In genomic region chr16:86498155-86498651, GRCh38 we compare ENCODE assay signal across 16 cellular contexts. TPM values are rescaled to one million over a fixed set of nuclear protein-coding genes. Genes with fewer than 3 reads are reported as not detected.
DNase-seq lines count a peak whose midpoint lies in the region; ATAC-seq, FAIRE-seq and TF ChIP-seq lines count a peak whose summit lies in the region.
"Had no signal": no experiment of that assay in that cellular context is flagged by ENCODE, and none has a peak within 500 bp of the region (broad histone marks: within the 10 kb centered on the region; RNA-seq: fewer than 3 reads in every experiment).

No MANE protein-coding gene starts in this region.

- no peak for ATAC-seq in activated CD4-positive, alpha-beta T cell treated with anti-CD3 and anti-CD28 coated beads for 36 hours
- no peak for ATAC-seq in left lung
- ATAC-seq in HepG2: no peak
- no peak for ATAC-seq in HG02798 (IDR thresholded peaks at IDR 0.05; ENCODE audit: poor library complexity, unreplicated experiment)
- ATAC-seq: natural killer cell treated with Interleukin-12 subunit alpha and Interleukin-12 subunit beta and Interleukin-15 and Interleukin-18, amount 100 ng/mL, for 72 hours had no signal

- in situ Hi-C loops in HepG2 (cut with HindIII; ENCODE audit: extremely low pct_ligation_motif_present, low pct_unique_long_range_greater_than_20kb): no loop called here

- TF ChIP-seq POLR2A in HepG2 (IDR thresholded peaks at IDR 0.05; ENCODE audit: insufficient read depth in 1 of 2, low read depth in 2 of 2, low read length in 2 of 2): no peak

- H3K9me3 ChIP-seq in astrocyte (ENCODE audit: insufficient read depth, low read depth, low read length) (peaks cover 4% of the 10 kb centered on the region), left lung (no peaks in the 10 kb centered on the region), stomach smooth muscle (ENCODE audit: control insufficient read depth in 2 of 2, low read length in 2 of 2) (no peaks in the 10 kb centered on the region), HepG2 (ENCODE audit: low read length) (no peaks in the 10 kb centered on the region)

- no peak overlapping the region for H3K4me2 ChIP-seq in astrocyte (ENCODE audit: low read length)
- no peak overlapping the region for H3K4me2 ChIP-seq in HepG2 (ENCODE audit: low read depth, low read length)

- no peak overlapping the region for H3K27ac Mint-ChIP-seq in activated CD4-positive, alpha-beta T cell treated with anti-CD3 and anti-CD28 coated beads for 36 hours
- H3K27ac Mint-ChIP-seq in astrocyte (ENCODE audit: unreplicated experiment): peak overlapping the region; percentile 47
- H3K27ac Mint-ChIP-seq: activated CD4-positive, alpha-beta memory T cell treated with anti-CD3 and anti-CD28 coated beads, Interleukin-2, amount 10 ng/mL, durations not matched to agents 7 days and 5 days; activated naive CD4-positive, alpha-beta T cell treated with anti-CD3 and anti-CD28 coated beads, Interleukin-2, amount 50 U/mL, for 24 hours; natural killer cell treated with Interleukin-12 subunit alpha and Interleukin-12 subunit beta and Interleukin-15 and Interleukin-18, amount 100 ng/mL, for 72 hours had no signal

- TF ChIP-seq RAD21 in HepG2 (CRISPR knock-in tag; IDR thresholded peaks at IDR 0.05): no peak

- H3K27me3 Mint-ChIP-seq in activated CD4-positive, alpha-beta T cell treated with anti-CD3 and anti-CD28 coated beads for 36 hours: peaks cover 73% of the 10 kb centered on the region
- peaks cover 81% of the 10 kb centered on the region for H3K27me3 Mint-ChIP-seq in astrocyte (ENCODE audit: low read depth, unreplicated experiment)

- TF ChIP-seq CTCF in astrocyte (IDR thresholded peaks at IDR 0.05; ENCODE audit: insufficient read depth, low read depth, low read length) (no peak), left lung (IDR thresholded peaks at IDR 0.05) (no peak), HepG2 (CRISPR knock-in tag; IDR thresholded peaks at IDR 0.05) (no peak)

- FAIRE-seq in astrocyte (lab: Jason Lieb, UNC): no peak
- no peak for FAIRE-seq in HepG2 (lab: Jason Lieb, UNC)

- DNase-seq in activated CD4-positive, alpha-beta T cell treated with anti-CD3 and anti-CD28 coated beads for 36 hours: no peak
- DNase-seq in activated CD4-positive, alpha-beta T cell treated with anti-CD3 and anti-CD28 coated beads for 48 hours: no peak
- DNase-seq in astrocyte (ENCODE audit: low read depth) (no peak), left lung (no peak), HuH-7.5 (ENCODE audit: low spot score) (no peak), HepG2 (ENCODE audit: low spot score) (no peak)
- DNase-seq: activated CD4-positive, alpha-beta memory T cell treated with anti-CD3 and anti-CD28 coated beads, Interleukin-2, amount 10 ng/mL, durations not matched to agents 7 days and 5 days; DMS53; GM23248; NCI-H2107 had no signal

- 34% methylated on average over 15 of the region's 27 CpGs for WGBS in HepG2 (ENCODE audit: low lambda C conversion rate)

- no TSS peak for BruUV-seq in HepG2 (replicated peaks; lab: Mats Ljungman, UMichigan)

- H2AFZ ChIP-seq in astrocyte (ENCODE audit: low read depth, low read length) (no peak overlapping the region), HepG2 (ENCODE audit: low read length) (no peak overlapping the region)
- H2AFZ ChIP-seq: GM23248 had no signal

- TF ChIP-seq EP300 in HepG2 (IDR thresholded peaks at IDR 0.05; ENCODE audit: low read depth in 2 of 2, low read length in 2 of 2): no peak
- no peak for TF ChIP-seq EP300 in HepG2 (CRISPR knock-in tag; IDR thresholded peaks at IDR 0.05; ENCODE audit: borderline replicate concordance)

- intact Hi-C loops in activated CD4-positive, alpha-beta T cell treated with anti-CD3 and anti-CD28 coated beads for 36 hours (cut with DNase I, micrococcal nuclease): loop anchor here in 1 of 2 experiments (2.0 to 5.0 kb wide), 2 partner anchors 17 to 211 kb away; no protein-coding TSS in a partner anchor
- intact Hi-C loops in left lung (cut with DNase I): no loop called here
- intact Hi-C loops in HepG2 (cut with micrococcal nuclease; ENCODE audit: unreplicated experiment): no loop called here

- no peak overlapping the region for H3K4me3 ChIP-seq in astrocyte (ENCODE audit: insufficient read depth, low read depth, low read length)
- peak overlapping the region; percentile 4 to 33 for H3K4me3 ChIP-seq in left lung
- H3K4me3 ChIP-seq in stomach smooth muscle (ENCODE audit: low read length in 2 of 2): peak overlapping the region; percentile 86 to 96
- H3K4me3 ChIP-seq in HepG2 (replicated peaks in 1 of 3; ENCODE audit: insufficient read depth in 1 of 3, low read depth in 2 of 3, low read length in 3 of 3): no peak overlapping the region
- H3K4me3 ChIP-seq: GM23248 had no signal

- H3K4me3 Mint-ChIP-seq in activated CD4-positive, alpha-beta T cell treated with anti-CD3 and anti-CD28 coated beads for 36 hours: peak overlapping the region; percentile 19
- H3K4me3 Mint-ChIP-seq in astrocyte (ENCODE audit: unreplicated experiment): no peak overlapping the region
- H3K4me3 Mint-ChIP-seq: activated CD4-positive, alpha-beta memory T cell treated with anti-CD3 and anti-CD28 coated beads, Interleukin-2, amount 10 ng/mL, durations not matched to agents 7 days and 5 days; activated naive CD4-positive, alpha-beta T cell treated with anti-CD3 and anti-CD28 coated beads, Interleukin-2, amount 50 U/mL, for 24 hours; natural killer cell treated with Interleukin-12 subunit alpha and Interleukin-12 subunit beta and Interleukin-15 and Interleukin-18, amount 100 ng/mL, for 72 hours had no signal

- H3K9me3 Mint-ChIP-seq in activated CD4-positive, alpha-beta T cell treated with anti-CD3 and anti-CD28 coated beads for 36 hours (ENCODE audit: low read depth): no peaks in the 10 kb centered on the region
- peaks cover 23% of the 10 kb centered on the region for H3K9me3 Mint-ChIP-seq in astrocyte (ENCODE audit: unreplicated experiment)
- H3K9me3 Mint-ChIP-seq: activated CD4-positive, alpha-beta memory T cell treated with anti-CD3 and anti-CD28 coated beads, Interleukin-2, amount 10 ng/mL, durations not matched to agents 7 days and 5 days; activated naive CD4-positive, alpha-beta T cell treated with anti-CD3 and anti-CD28 coated beads, Interleukin-2, amount 50 U/mL, for 24 hours; natural killer cell treated with Interleukin-12 subunit alpha and Interleukin-12 subunit beta and Interleukin-15 and Interleukin-18, amount 100 ng/mL, for 72 hours had no signal

- H3K4me1 Mint-ChIP-seq in activated CD4-positive, alpha-beta T cell treated with anti-CD3 and anti-CD28 coated beads for 36 hours: peaks cover 5% of the 10 kb centered on the region
- peaks cover 4% of the 10 kb centered on the region for H3K4me1 Mint-ChIP-seq in astrocyte (ENCODE audit: low read depth, unreplicated experiment)
- H3K4me1 Mint-ChIP-seq: activated CD4-positive, alpha-beta memory T cell treated with anti-CD3 and anti-CD28 coated beads, Interleukin-2, amount 10 ng/mL, durations not matched to agents 7 days and 5 days; activated naive CD4-positive, alpha-beta T cell treated with anti-CD3 and anti-CD28 coated beads, Interleukin-2, amount 50 U/mL, for 24 hours had no signal

- CTCF ChIA-PET in activated CD4-positive, alpha-beta T cell treated with anti-CD3 and anti-CD28 coated beads for 36 hours (lab: Charles Lee): no interaction called here
- CTCF ChIA-PET in HepG2 (lab: Yijun Ruan, JAX; ENCODE audit: low intra/inter-chr PET ratio, low total read pairs): no interaction called here

- H4K20me1 ChIP-seq in astrocyte (ENCODE audit: insufficient read depth, low read length) (peaks cover 18% of the 10 kb centered on the region), HepG2 (ENCODE audit: insufficient read depth, low read length) (no peaks in the 10 kb centered on the region; the same call in 1 of the 2 replicates)

- H3K79me2 ChIP-seq in astrocyte (ENCODE audit: insufficient read depth, low read length) (no peaks in the 10 kb centered on the region), HepG2 (ENCODE audit: insufficient read depth, low read length) (no peaks in the 10 kb centered on the region)

- H3K4me1 ChIP-seq in astrocyte (ENCODE audit: insufficient read depth, low read length) (no peaks in the 10 kb centered on the region), left lung (no peaks in the 10 kb centered on the region), stomach smooth muscle (ENCODE audit: control insufficient read depth, insufficient read depth, low read length) (peaks cover 62% of the 10 kb centered on the region), HepG2 (ENCODE audit: insufficient read depth, low read length) (peaks cover 9% of the 10 kb centered on the region; the same call in 1 of the 2 replicates)

- no peaks in the 10 kb centered on the region for H3K36me3 Mint-ChIP-seq in activated CD4-positive, alpha-beta T cell treated with anti-CD3 and anti-CD28 coated beads for 36 hours (ENCODE audit: low read depth)
- no peaks in the 10 kb centered on the region for H3K36me3 Mint-ChIP-seq in astrocyte (ENCODE audit: low read depth, unreplicated experiment)
- H3K36me3 Mint-ChIP-seq: activated naive CD4-positive, alpha-beta T cell treated with anti-CD3 and anti-CD28 coated beads, Interleukin-2, amount 50 U/mL, for 24 hours; natural killer cell treated with Interleukin-12 subunit alpha and Interleukin-12 subunit beta and Interleukin-15 and Interleukin-18, amount 100 ng/mL, for 72 hours had no signal

- no peaks in the 10 kb centered on the region for H3K36me3 ChIP-seq in astrocyte (ENCODE audit: insufficient read depth, low read length)
- H3K36me3 ChIP-seq in left lung: no peaks in the 10 kb centered on the region
- H3K36me3 ChIP-seq in stomach smooth muscle (ENCODE audit: control insufficient read depth in 2 of 2, insufficient read depth in 2 of 2, low read length in 2 of 2): no peaks in the 10 kb centered on the region
- no peaks in the 10 kb centered on the region for H3K36me3 ChIP-seq in HepG2 (replicated peaks in 1 of 2; ENCODE audit: control insufficient read depth in 1 of 2, insufficient read depth in 2 of 2, low read length in 2 of 2)

- no peak overlapping the region for H3K9ac ChIP-seq in astrocyte (ENCODE audit: low read length)
- peak overlapping the region; percentile 98 to 100 for H3K9ac ChIP-seq in stomach smooth muscle (ENCODE audit: low read length in 2 of 2)
- no peak overlapping the region for H3K9ac ChIP-seq in HepG2 (ENCODE audit: insufficient read depth, low read depth, low read length)
- H3K9ac ChIP-seq: GM23248 had no signal

- H3K27me3 ChIP-seq in astrocyte (ENCODE audit: insufficient read depth, low read length) (peaks cover 88% of the 10 kb centered on the region), left lung (peaks cover 78 to 100% of the 10 kb centered on the region in 2 donors), stomach smooth muscle (ENCODE audit: control insufficient read depth in 1 of 2, insufficient read depth in 2 of 2, low read length in 2 of 2) (peaks cover 2 to 3% of the 10 kb centered on the region in 2 donors), HepG2 (ENCODE audit: control insufficient read depth in 1 of 2, insufficient read depth in 2 of 2, low read length in 2 of 2) (peaks cover 23 to 92% of the 10 kb centered on the region in 2 experiments)

- no peak overlapping the region for H3K27ac ChIP-seq in astrocyte (ENCODE audit: low read depth, low read length)
- H3K27ac ChIP-seq in left lung: peak overlapping the region; percentile 70 to 72
- peak overlapping the region; percentile 99 for H3K27ac ChIP-seq in stomach smooth muscle (ENCODE audit: low read length)
- no peak overlapping the region for H3K27ac ChIP-seq in HepG2 (ENCODE audit: extremely low read length, insufficient read depth, low read length)
- H3K27ac ChIP-seq: GM23248 had no signal

- POLR2A ChIA-PET in activated CD4-positive, alpha-beta T cell treated with anti-CD3 and anti-CD28 coated beads for 36 hours (lab: Charles Lee): no interaction called here
- POLR2A ChIA-PET in HepG2 (lab: Yijun Ruan, JAX): no interaction called here

RNA-seq across cellular contexts. Expression of gene FOXF1, which starts 12.1 kb away (rescaled TPM):
- not detected for total RNA-seq in activated CD4-positive, alpha-beta T cell treated with anti-CD3 and anti-CD28 coated beads for 36 hours
- 0.07 TPM in 1 of 2 replicates, not detected in the other for total RNA-seq in astrocyte
- 10 to 100 TPM; 21.7 to 30.3 TPM for total RNA-seq in left lung
- total RNA-seq in HepG2 (2016; rRNA removed; fragmentation: Illumina TruSeq; extraction: Trizol): not detected in 2 replicates
- total RNA-seq in HepG2 (2016; cell fraction: cytosol; rRNA removed; fragmentation: Illumina TruSeq; extraction: Trizol; ENCODE audit: low read depth): not detected in 2 replicates
- not detected in 2 replicates for total RNA-seq in HepG2 (2016; cell fraction: insoluble cytoplasmic fraction; rRNA removed; fragmentation: Illumina TruSeq; extraction: Trizol)
- total RNA-seq in HepG2 (2016; cell fraction: membrane; rRNA removed; fragmentation: Illumina TruSeq; extraction: Trizol): not detected in 2 replicates
- total RNA-seq in HepG2 (2016; cell fraction: nucleus; rRNA removed; fragmentation: Illumina TruSeq; extraction: Trizol): not detected in 2 replicates
- polyA plus RNA-seq in HepG2 (2011; rRNA removed): not detected in 2 replicates
- polyA plus RNA-seq in HepG2 (2011; cell fraction: cytosol; rRNA removed): not detected in 2 replicates
- not detected in 2 replicates for polyA plus RNA-seq in HepG2 (2011; cell fraction: nucleus; rRNA removed)
- not detected in 2 replicates for polyA plus RNA-seq in HepG2 (2012)
- not detected in 2 replicates for polyA plus RNA-seq in HepG2 (2016; cell fraction: cytosol; fragmentation: Illumina TruSeq; extraction: Trizol; ENCODE audit: low read depth)
- not detected in 2 replicates for polyA plus RNA-seq in HepG2 (2016; cell fraction: insoluble cytoplasmic fraction; fragmentation: Illumina TruSeq; extraction: Trizol; ENCODE audit: low read depth)
- polyA plus RNA-seq in HepG2 (2016; cell fraction: membrane; fragmentation: Illumina TruSeq; extraction: Trizol; ENCODE audit: low read depth): not detected in 2 replicates
- polyA plus RNA-seq in HepG2 (2016; cell fraction: nucleus; fragmentation: Illumina TruSeq; extraction: Trizol; ENCODE audit: insufficient read depth, low read depth): not detected in 2 replicates
- 5.0 TPM in 1 of 2 replicates, not detected in the other for polyA minus RNA-seq in HepG2 (2011; rRNA and poly(A)+ RNA removed; ENCODE audit: low replicate concordance)
- not detected in 2 replicates for polyA minus RNA-seq in HepG2 (2011; cell fraction: cytosol; rRNA and poly(A)+ RNA removed)
- not detected in 2 replicates for polyA minus RNA-seq in HepG2 (2011; cell fraction: nucleus; rRNA and poly(A)+ RNA removed)
- total RNA-seq: activated CD4-positive, alpha-beta memory T cell treated with anti-CD3 and anti-CD28 coated beads, Interleukin-2, amount 10 ng/mL, durations not matched to agents 7 days and 5 days; kidney epithelial cell; MCF 10A; natural killer cell treated with Interleukin-12 subunit alpha and Interleukin-12 subunit beta and Interleukin-15 and Interleukin-18, amount 100 ng/mL, for 72 hours had no signal

RNA-seq across cellular contexts. Expression of gene MTHFSD, which starts 56.8 kb away (rescaled TPM):
- 10 to 100 TPM; 21.2 to 22.1 TPM for total RNA-seq in activated CD4-positive, alpha-beta T cell treated with anti-CD3 and anti-CD28 coated beads for 36 hours
- total RNA-seq in astrocyte (15.6 and 16.5 TPM in 2 replicates), left lung (10 to 100 TPM; 19.7 to 20.2 TPM), HepG2 (2016; rRNA removed; fragmentation: Illumina TruSeq; extraction: Trizol) (8.9 and 16.3 TPM in 2 replicates)
- 3.0 and 3.2 TPM in 2 replicates for total RNA-seq in HepG2 (2016; cell fraction: cytosol; rRNA removed; fragmentation: Illumina TruSeq; extraction: Trizol; ENCODE audit: low read depth)
- 9.5 and 14.5 TPM in 2 replicates for total RNA-seq in HepG2 (2016; cell fraction: insoluble cytoplasmic fraction; rRNA removed; fragmentation: Illumina TruSeq; extraction: Trizol)
- total RNA-seq in HepG2 (2016; cell fraction: membrane; rRNA removed; fragmentation: Illumina TruSeq; extraction: Trizol): 6.0 and 6.1 TPM in 2 replicates
- 21.7 and 25.7 TPM in 2 replicates for total RNA-seq in HepG2 (2016; cell fraction: nucleus; rRNA removed; fragmentation: Illumina TruSeq; extraction: Trizol)
- 14.2 and 15.8 TPM in 2 replicates for polyA plus RNA-seq in HepG2 (2011; rRNA removed)
- polyA plus RNA-seq in HepG2 (2011; cell fraction: cytosol; rRNA removed): 5.8 and 6.4 TPM in 2 replicates
- 85.9 and 86.6 TPM in 2 replicates for polyA plus RNA-seq in HepG2 (2011; cell fraction: nucleus; rRNA removed)
- 8.3 and 11.3 TPM in 2 replicates for polyA plus RNA-seq in HepG2 (2012)
- polyA plus RNA-seq in HepG2 (2016; cell fraction: cytosol; fragmentation: Illumina TruSeq; extraction: Trizol; ENCODE audit: low read depth): 1.9 and 2.3 TPM in 2 replicates
- polyA plus RNA-seq in HepG2 (2016; cell fraction: insoluble cytoplasmic fraction; fragmentation: Illumina TruSeq; extraction: Trizol; ENCODE audit: low read depth): 9.8 and 13.1 TPM in 2 replicates
- polyA plus RNA-seq in HepG2 (2016; cell fraction: membrane; fragmentation: Illumina TruSeq; extraction: Trizol; ENCODE audit: low read depth): 4.8 and 5.1 TPM in 2 replicates
- 28.2 and 29.9 TPM in 2 replicates for polyA plus RNA-seq in HepG2 (2016; cell fraction: nucleus; fragmentation: Illumina TruSeq; extraction: Trizol; ENCODE audit: insufficient read depth, low read depth)
- 27.7 and 27.8 TPM in 2 replicates for polyA minus RNA-seq in HepG2 (2011; rRNA and poly(A)+ RNA removed; ENCODE audit: low replicate concordance)
- polyA minus RNA-seq in HepG2 (2011; cell fraction: cytosol; rRNA and poly(A)+ RNA removed): 5.9 and 9.4 TPM in 2 replicates
- polyA minus RNA-seq in HepG2 (2011; cell fraction: nucleus; rRNA and poly(A)+ RNA removed): 76.5 and 82.9 TPM in 2 replicates

Comparison
In these comparisons a context has a peak if more than half of its experiments do, and no peak if none do; other contexts are left out.
1. H3K27ac ChIP-seq: peak in left lung (2 of 2) and stomach smooth muscle (single experiment); none in astrocyte (single experiment) and HepG2 (single experiment).
2. H3K4me3 ChIP-seq: peak in left lung (2 of 2) and stomach smooth muscle (2 of 2); none in astrocyte (single experiment) and HepG2 (0 of 3).
3. H3K9ac ChIP-seq: peak in stomach smooth muscle (2 of 2); none in astrocyte (single experiment) and HepG2 (single experiment).
4. RNA of gene FOXF1, which starts 12.1 kb away (total RNA-seq): 21.7 to 30.3 TPM in left lung; 0.07 TPM in astrocyte, not detected in activated CD4-positive, alpha-beta T cell treated with anti-CD3 and anti-CD28 coated beads for 36 hours and not detected in HepG2; every median in the first group is over 10 times any median in the second.